In genomic region chr3:32190556-32190955, GRCh38 we compare ENCODE assay signal across 1 cellular context. TPM values are rescaled to one million over a fixed set of nuclear protein-coding genes. Genes with fewer than 3 reads are reported as not detected.
"Had no signal": no experiment of that assay in that cellular context is flagged by ENCODE, and none has a peak within 500 bp of the region (broad histone marks: within the 10 kb centered on the region; RNA-seq: fewer than 3 reads in every experiment).

No MANE protein-coding gene starts in this region.

RNA-seq across cellular contexts. Expression of gene CMTM8, which starts 47.9 kb away (rescaled TPM):
- total RNA-seq: skeletal muscle tissue had no signal
